In genomic region chr5:179974946-179975712, GRCh38 we compare ENCODE assay signal across 8 cellular contexts.
DNase-seq lines count a peak whose midpoint lies in the region; ATAC-seq, FAIRE-seq and TF ChIP-seq lines count a peak whose summit lies in the region.
"Had no signal": no experiment of that assay in that cellular context is flagged by ENCODE, and none has a peak within 500 bp of the region (broad histone marks: within the 10 kb centered on the region; RNA-seq: fewer than 3 reads in every experiment).

No MANE protein-coding gene starts in this region.

- no peak overlapping the region for H3K27ac ChIP-seq in RWPE1
- no peak overlapping the region for H3K27ac ChIP-seq in endothelial cell of umbilical vein (ENCODE audit: insufficient read depth, low read depth, low read length)
- H3K27ac ChIP-seq: skin epidermis had no signal

- no peak overlapping the region for H2AFZ ChIP-seq in endothelial cell of umbilical vein (ENCODE audit: low read depth, low read length)

- BruUV-seq in endothelial cell of umbilical vein (replicated peaks; lab: Mats Ljungman, UMichigan) = no TSS peak

- dilution Hi-C loops in endothelial cell of umbilical vein (cut with MboI; ENCODE audit: extremely low pct_ligation_motif_present, low sequenced_read_pairs) = no loop called here

- no peaks in the 10 kb centered on the region for H3K9me3 Mint-ChIP-seq in nephron

- H3K79me2 ChIP-seq in endothelial cell of umbilical vein (ENCODE audit: control insufficient read depth, insufficient read depth, low read length) = no peaks in the 10 kb centered on the region

- H3K4me2 ChIP-seq in endothelial cell of umbilical vein (ENCODE audit: insufficient read depth, low read length) = no peak overlapping the region

- TF ChIP-seq CTCF in RWPE1 (conservative IDR thresholded peaks at IDR 0.05; ENCODE audit: low read depth) (peak; percentile 43), endothelial cell of umbilical vein (IDR thresholded peaks at IDR 0.05; ENCODE audit: extremely low read depth in 1 of 2, insufficient read depth in 1 of 2, low read depth in 1 of 2, low read length in 2 of 2) (peak; percentile 34 to 60), nephron (IDR thresholded peaks at IDR 0.05; ENCODE audit: unreplicated experiment in 3 of 3) (peak; percentile 44 to 55 (median 51))

- peak; percentile 31 for FAIRE-seq in endothelial cell of umbilical vein (lab: Jason Lieb, UNC)

- H3K4me3 ChIP-seq in endothelial cell of umbilical vein (replicated peaks in 1 of 3; ENCODE audit: insufficient read depth in 1 of 3, low read depth in 1 of 3, low read length in 3 of 3) = no peak overlapping the region
- H3K4me3 ChIP-seq: skin epidermis had no signal

- no peaks in the 10 kb centered on the region for H3K9me3 ChIP-seq in endothelial cell of umbilical vein (replicated peaks; ENCODE audit: control insufficient read depth, insufficient read depth, low read length)

- no peak overlapping the region for H3K9ac ChIP-seq in endothelial cell of umbilical vein (replicated peaks; ENCODE audit: extremely low read depth, insufficient read depth, low read length)

- no peak overlapping the region for H3K27ac Mint-ChIP-seq in nephron

- peaks cover 0 to 7% of the 10 kb centered on the region in 2 experiments for H3K36me3 ChIP-seq in endothelial cell of umbilical vein (ENCODE audit: control insufficient read depth in 2 of 2, extremely low read depth in 1 of 2, insufficient read depth in 2 of 2, low read length in 2 of 2)

- POLR2A ChIA-PET in RWPE1 (lab: Yijun Ruan, JAX; ENCODE audit: low non-redundant PET) = no interaction called here
- POLR2A ChIA-PET in endothelial cell of umbilical vein (lab: Charles Lee) = interaction anchor here (0.6 kb wide), 1 partner anchor 50 kb away, joined by 3 read pairs; no protein-coding TSS in a partner anchor

- no peaks in the 10 kb centered on the region for H3K27me3 ChIP-seq in endothelial cell of umbilical vein (ENCODE audit: control insufficient read depth in 2 of 2, insufficient read depth in 2 of 2, low read length in 2 of 2)

- no peaks in the 10 kb centered on the region for H3K4me1 ChIP-seq in endothelial cell of umbilical vein (ENCODE audit: control insufficient read depth, extremely low read depth, insufficient read depth, low read length)

- peaks cover 66% of the 10 kb centered on the region for H3K36me3 Mint-ChIP-seq in nephron (ENCODE audit: low read depth)

- no peak for TF ChIP-seq POLR2A in endothelial cell of umbilical vein (IDR thresholded peaks at IDR 0.05; ENCODE audit: low read depth, low read length)

- CTCF ChIA-PET in RWPE1 (lab: Yijun Ruan, JAX) = interaction anchor here (0.6 to 0.7 kb wide), 4 partner anchors 50 to 609 kb away, joined by 3 to 4 read pairs (median 4); no protein-coding TSS in a partner anchor
- CTCF ChIA-PET in endothelial cell of umbilical vein (lab: Charles Lee) = interaction anchor here (0.6 to 1.3 kb wide), 3 partner anchors 27 to 236 kb away, joined by 3 to 8 read pairs (median 3); no protein-coding TSS in a partner anchor

- H3K27me3 Mint-ChIP-seq in nephron (ENCODE audit: low read depth) = no peaks in the 10 kb centered on the region

- intact Hi-C loops in endothelial cell of umbilical vein (cut with micrococcal nuclease) = loop anchor here (1.0 kb wide), 1 partner anchor 173 kb away; no protein-coding TSS in a partner anchor

- H3K4me1 Mint-ChIP-seq in nephron = peaks cover 5% of the 10 kb centered on the region

- no peak overlapping the region for H3K4me3 Mint-ChIP-seq in nephron

- H3K9me1 ChIP-seq in endothelial cell of umbilical vein (replicated peaks; ENCODE audit: control insufficient read depth, extremely low read depth, insufficient read depth, low read length) = no peaks in the 10 kb centered on the region

- peak; percentile 63 for ATAC-seq in GM18909 (IDR thresholded peaks at IDR 0.05; ENCODE audit: poor library complexity, unreplicated experiment)

- H4K20me1 ChIP-seq in endothelial cell of umbilical vein (replicated peaks; ENCODE audit: control insufficient read depth, extremely low read depth, insufficient read depth, low read length) = no peaks in the 10 kb centered on the region

- DNase-seq in DMS53 treated with DMSO at 0.1 percent for 48 hours (lab: John Stamatoyannopoulos, UW; ENCODE audit: unreplicated experiment) (peak; percentile 59), HPDE6-E6E7 (ENCODE audit: extremely low spot score) (peak; percentile 16), RWPE1 (ENCODE audit: low spot score) (no peak), endothelial cell of umbilical vein (ENCODE audit: low read depth, low spot score) (peak; percentile 33), NCI-H446 treated with DMSO at 0.1 percent for 48 hours (lab: John Stamatoyannopoulos, UW) (no peak)

TF ChIP-seq in endothelial cell of umbilical vein, 7 proteins besides CTCF, POLR2A, EP300 and RAD21:
- TF ChIP-seq POLR2AphosphoS5 (IDR thresholded peaks at IDR 0.05; ENCODE audit: insufficient read depth, low read depth, low read length) (no peak), MAX (IDR thresholded peaks at IDR 0.05; ENCODE audit: insufficient read depth, insufficient read length) (no peak), EZH2 (IDR thresholded peaks at IDR 0.05; ENCODE audit: borderline replicate concordance, low read depth, low read length, severe bottlenecking) (no peak), GATA2 (IDR thresholded peaks at IDR 0.05; ENCODE audit: insufficient read depth, insufficient read length, low read depth, low read length) (no peak), JUN (IDR thresholded peaks at IDR 0.05; ENCODE audit: borderline replicate concordance, insufficient read depth, insufficient read length, low read depth) (no peak), FOS (IDR thresholded peaks at IDR 0.05; ENCODE audit: borderline replicate concordance, insufficient read depth, low read length) (no peak), MYC (IDR thresholded peaks at IDR 0.05; ENCODE audit: low read depth, low read length) (no peak)

Comparison
In these comparisons a context has a peak if more than half of its experiments do, and no peak if none do; other contexts are left out.
1. DNase-seq: peak in DMS53 treated with DMSO at 0.1 percent for 48 hours (single experiment), HPDE6-E6E7 (single experiment) and endothelial cell of umbilical vein (single experiment); none in RWPE1 (single experiment) and NCI-H446 treated with DMSO at 0.1 percent for 48 hours (single experiment).
2. Peak in every context shown above with its lines, with median percentiles within 50 percentile points of each other: CTCF ChIP-seq.